In genomic region chr1:31054958-31055481, GRCh38 we compare ENCODE assay signal across 17 cellular contexts. TPM values are rescaled to one million over a fixed set of nuclear protein-coding genes. Genes with fewer than 3 reads are reported as not detected.
DNase-seq lines count a peak whose midpoint lies in the region; ATAC-seq and TF ChIP-seq lines count a peak whose summit lies in the region.
"Had no signal": no experiment of that assay in that cellular context is flagged by ENCODE, and none has a peak within 500 bp of the region (broad histone marks: within the 10 kb centered on the region; RNA-seq: fewer than 3 reads in every experiment).

No MANE protein-coding gene starts in this region.

- TF ChIP-seq CTCF in endothelial cell (IDR thresholded peaks at IDR 0.05; ENCODE audit: unreplicated experiment), result no peak
- TF ChIP-seq CTCF in GM10266 (IDR thresholded peaks at IDR 0.05; ENCODE audit: control insufficient read depth, insufficient read depth, low read depth, missing control alignments), result no peak

- H3K36me3 Mint-ChIP-seq in T-helper 2 cell treated with Interferon-gamma antibody and Interleukin-4, amounts not matched to agents 5 μg/mL and 100 μg/mL, for 36 hours (ENCODE audit: low read depth), result peaks cover 57% of the 10 kb centered on the region
- H3K36me3 Mint-ChIP-seq in T-cell (peaks cover 39% of the 10 kb centered on the region), endothelial cell (ENCODE audit: low read depth, unreplicated experiment) (peaks cover 25% of the 10 kb centered on the region)
- peaks cover 100% of the 10 kb centered on the region for H3K36me3 Mint-ChIP-seq in stimulated activated effector memory CD8-positive, alpha-beta T cell treated with anti-CD3 and anti-CD28 coated beads, Interleukin-12 subunit alpha, Interleukin-12 subunit beta, amount 100 ng/mL, for 72 hours

- no peak overlapping the region for H3K4me3 Mint-ChIP-seq in T-helper 2 cell treated with Interferon-gamma antibody and Interleukin-4, amounts not matched to agents 5 μg/mL and 100 μg/mL, for 36 hours
- H3K4me3 Mint-ChIP-seq in T-cell (peak overlapping the region in 1 of 3 donors; percentile 79), endothelial cell (ENCODE audit: unreplicated experiment) (no peak overlapping the region)
- H3K4me3 Mint-ChIP-seq in stimulated activated effector memory CD8-positive, alpha-beta T cell treated with anti-CD3 and anti-CD28 coated beads, Interleukin-12 subunit alpha, Interleukin-12 subunit beta, amount 100 ng/mL, for 72 hours, result peak overlapping the region; percentile 19
- H3K4me3 Mint-ChIP-seq: H9 had no signal

- H3K27ac Mint-ChIP-seq in T-helper 2 cell treated with Interferon-gamma antibody and Interleukin-4, amounts not matched to agents 5 μg/mL and 100 μg/mL, for 36 hours, result peak overlapping the region; percentile 69
- H3K27ac Mint-ChIP-seq in T-cell (peak overlapping the region; percentile 1 to 38), endothelial cell (ENCODE audit: unreplicated experiment) (peak overlapping the region; percentile 34)
- peak overlapping the region; percentile 73 for H3K27ac Mint-ChIP-seq in stimulated activated effector memory CD8-positive, alpha-beta T cell treated with anti-CD3 and anti-CD28 coated beads, Interleukin-12 subunit alpha, Interleukin-12 subunit beta, amount 100 ng/mL, for 72 hours

- no peaks in the 10 kb centered on the region for H3K9me3 Mint-ChIP-seq in T-helper 2 cell treated with Interferon-gamma antibody and Interleukin-4, amounts not matched to agents 5 μg/mL and 100 μg/mL, for 36 hours
- H3K9me3 Mint-ChIP-seq in T-cell, result no peaks in the 10 kb centered on the region
- H3K9me3 Mint-ChIP-seq in endothelial cell (ENCODE audit: unreplicated experiment), result no peaks in the 10 kb centered on the region
- H3K9me3 Mint-ChIP-seq in stimulated activated effector memory CD8-positive, alpha-beta T cell treated with anti-CD3 and anti-CD28 coated beads, Interleukin-12 subunit alpha, Interleukin-12 subunit beta, amount 100 ng/mL, for 72 hours, result no peaks in the 10 kb centered on the region
- H3K9me3 Mint-ChIP-seq: H9 had no signal

- H3K4me1 Mint-ChIP-seq in T-helper 2 cell treated with Interferon-gamma antibody and Interleukin-4, amounts not matched to agents 5 μg/mL and 100 μg/mL, for 36 hours (ENCODE audit: low read depth), result peaks cover 49% of the 10 kb centered on the region
- peaks cover 69 to 83% (median 74%) of the 10 kb centered on the region in 3 donors for H3K4me1 Mint-ChIP-seq in T-cell
- H3K4me1 Mint-ChIP-seq in endothelial cell (ENCODE audit: unreplicated experiment), result peaks cover 7% of the 10 kb centered on the region
- H3K4me1 Mint-ChIP-seq in stimulated activated effector memory CD8-positive, alpha-beta T cell treated with anti-CD3 and anti-CD28 coated beads, Interleukin-12 subunit alpha, Interleukin-12 subunit beta, amount 100 ng/mL, for 72 hours, result peaks cover 49% of the 10 kb centered on the region

- POLR2A ChIA-PET in T-cell (lab: Charles Lee), result interaction anchor here in 1 of 2 donors (0.6 kb wide), 1 partner anchor 226 kb away, joined by 6 read pairs; no protein-coding TSS in a partner anchor

- no peaks in the 10 kb centered on the region for H3K27me3 Mint-ChIP-seq in T-helper 2 cell treated with Interferon-gamma antibody and Interleukin-4, amounts not matched to agents 5 μg/mL and 100 μg/mL, for 36 hours (ENCODE audit: low read depth)
- no peaks in the 10 kb centered on the region for H3K27me3 Mint-ChIP-seq in T-cell
- peaks cover 2% of the 10 kb centered on the region for H3K27me3 Mint-ChIP-seq in endothelial cell (ENCODE audit: unreplicated experiment)

- no peak for DNase-seq in T-helper 2 cell treated with Interferon-gamma antibody and Interleukin-4, amounts not matched to agents 5 μg/mL and 100 μg/mL, for 36 hours (ENCODE audit: low spot score)
- DNase-seq in T-helper 2 cell (no peak), T-cell (no peak), endothelial cell (ENCODE audit: low spot score) (no peak), GM10266 (ENCODE audit: extremely low spot score) (no peak), DMS53 (lab: John Stamatoyannopoulos, UW) (no peak)
- no peak for DNase-seq in stimulated activated effector memory CD8-positive, alpha-beta T cell treated with anti-CD3 and anti-CD28 coated beads, Interleukin-12 subunit alpha, Interleukin-12 subunit beta, amount 100 ng/mL, for 72 hours (ENCODE audit: low spot score in 2 of 2)
- no peak for DNase-seq in stimulated activated CD4-positive, alpha-beta T cell treated with anti-CD3 and anti-CD28 coated beads, Interleukin-2, amount 100 ng/mL, for 48 hours
- DNase-seq: activated CD4-positive, CD25-positive, alpha-beta regulatory T cell treated with anti-CD3 and anti-CD28 coated beads, Interleukin-2, amount 50 U/mL, for 72 hours; activated effector memory CD4-positive, alpha-beta T cell treated with anti-CD3 and anti-CD28 coated beads, Interleukin-2, amount 50 U/mL, for 16 hours; central memory CD4-positive, alpha-beta T cell; H9; head of caudate nucleus; Karpas-422; NCI-H187 treated with DMSO at 0.1 percent for 48 hours; retina had no signal

- CTCF ChIA-PET in T-cell (lab: Charles Lee), result no interaction called here

- ATAC-seq in T-cell (replicated peaks in 1 of 4), result no peak
- ATAC-seq in stimulated activated effector memory CD8-positive, alpha-beta T cell treated with anti-CD3 and anti-CD28 coated beads, Interleukin-12 subunit alpha, Interleukin-12 subunit beta, amount 100 ng/mL, for 72 hours, result peak; percentile 52
- ATAC-seq: A549 had no signal

RNA-seq across cellular contexts. Expression of gene PUM1, which starts 10.5 kb away (rescaled TPM):
- 100 to 1,000 TPM; 146 to 229 (median 154) TPM for total RNA-seq in T-cell
- 135 TPM for total RNA-seq in endothelial cell (ENCODE audit: unreplicated experiment)

Comparison
In these comparisons a context has a peak if more than half of its experiments do, and no peak if none do; other contexts are left out.
1. H3K27ac Mint-ChIP-seq: peak in every context shown above with its lines; median percentile 73 in stimulated activated effector memory CD8-positive, alpha-beta T cell treated with anti-CD3 and anti-CD28 coated beads, Interleukin-12 subunit alpha, Interleukin-12 subunit beta, amount 100 ng/mL, for 72 hours; 69 in T-helper 2 cell treated with Interferon-gamma antibody and Interleukin-4, amounts not matched to agents 5 μg/mL and 100 μg/mL, for 36 hours; 34 in endothelial cell; 20 in T-cell.